Comparison of ENCODE assay signal across 9 cellular contexts in genomic region chr1:101653482-101653946, GRCh38.
DNase-seq lines count a peak whose midpoint lies in the region; ATAC-seq, FAIRE-seq and TF ChIP-seq lines count a peak whose summit lies in the region.
"Had no signal": no experiment of that assay in that cellular context is flagged by ENCODE, and none has a peak within 500 bp of the region (broad histone marks: within the 10 kb centered on the region; RNA-seq: fewer than 3 reads in every experiment).

No MANE protein-coding gene starts in this region.

- H3K36me3 ChIP-seq in HUES48 (ENCODE audit: control insufficient read depth, insufficient read depth, low read length): no peaks in the 10 kb centered on the region
- H3K36me3 ChIP-seq in WERI-Rb-1: no peaks in the 10 kb centered on the region
- no peaks in the 10 kb centered on the region for H3K36me3 ChIP-seq in keratinocyte (ENCODE audit: control insufficient read depth in 2 of 2, extremely low read depth in 1 of 2, insufficient read depth in 2 of 2, low read length in 2 of 2)
- no peaks in the 10 kb centered on the region for H3K36me3 ChIP-seq in upper lobe of right lung
- H3K36me3 ChIP-seq in body of pancreas (replicated peaks in 1 of 2; ENCODE audit: insufficient read depth in 1 of 2, low read depth in 2 of 2): no peaks in the 10 kb centered on the region
- H3K36me3 ChIP-seq: prostate gland had no signal

- H3K27me3 ChIP-seq in HUES48 (ENCODE audit: control insufficient read depth, insufficient read depth, low read length): no peaks in the 10 kb centered on the region
- peaks cover 20% of the 10 kb centered on the region for H3K27me3 ChIP-seq in WERI-Rb-1 (ENCODE audit: insufficient read depth, low read depth, severe bottlenecking)
- no peaks in the 10 kb centered on the region for H3K27me3 ChIP-seq in keratinocyte (ENCODE audit: control insufficient read depth, extremely low read depth, insufficient read depth, low read length)
- no peaks in the 10 kb centered on the region for H3K27me3 ChIP-seq in upper lobe of right lung
- no peaks in the 10 kb centered on the region for H3K27me3 ChIP-seq in body of pancreas

- no peak for FAIRE-seq in keratinocyte (lab: Jason Lieb, UNC)

- H3K4me1 ChIP-seq in HUES48 (ENCODE audit: control insufficient read depth, insufficient read depth, low read length) (peaks cover 21% of the 10 kb centered on the region), keratinocyte (ENCODE audit: control insufficient read depth, extremely low read depth, insufficient read depth, low read length) (no peaks in the 10 kb centered on the region), upper lobe of right lung (no peaks in the 10 kb centered on the region), body of pancreas (no peaks in the 10 kb centered on the region)
- H3K4me1 ChIP-seq: prostate gland had no signal

- H3K9ac ChIP-seq in HUES48 (ENCODE audit: low read depth, low read length) (0 out of 2 replicates have a peak overlapping the region, but pooled peaks have one; percentile 17), keratinocyte (ENCODE audit: control insufficient read depth, extremely low read depth, insufficient read depth, low read length) (no peak overlapping the region)

- H3K4me3 ChIP-seq in HUES48 (ENCODE audit: low read depth, low read length) (0 out of 2 replicates have a peak overlapping the region, but pooled peaks have one; percentile 43), WERI-Rb-1 (ENCODE audit: low read depth, low read length) (no peak overlapping the region), keratinocyte (ENCODE audit: control insufficient read depth in 2 of 3, extremely low read depth in 1 of 3, insufficient read depth in 2 of 3, low read depth in 1 of 3, low read length in 3 of 3) (no peak overlapping the region), upper lobe of right lung (no peak overlapping the region), body of pancreas (no peak overlapping the region)
- H3K4me3 ChIP-seq: prostate gland had no signal

- peak; percentile 61 for TF ChIP-seq CTCF in WERI-Rb-1 (IDR thresholded peaks at IDR 0.05; ENCODE audit: low read depth, low read length)
- TF ChIP-seq CTCF in keratinocyte (optimal IDR thresholded peaks at IDR 0.05 in 1 of 3, IDR thresholded peaks at IDR 0.05 in 1 of 3, conservative IDR thresholded peaks at IDR 0.05 in 1 of 3; ENCODE audit: extremely low read depth in 1 of 3, insufficient read depth in 2 of 3, low read length in 3 of 3): peak in 2 of 3 experiments; percentile 34 to 38
- no peak for TF ChIP-seq CTCF in upper lobe of right lung (IDR thresholded peaks at IDR 0.05)
- TF ChIP-seq CTCF in body of pancreas (IDR thresholded peaks at IDR 0.05): no peak

- dilution Hi-C loops in keratinocyte (cut with MboI; ENCODE audit: extremely low pct_ligation_motif_present, low sequenced_read_pairs): no loop called here

- TF ChIP-seq POLR2A in body of pancreas (IDR thresholded peaks at IDR 0.05): no peak

- peak overlapping the region; percentile 75 for H3K27ac ChIP-seq in HUES48 (ENCODE audit: low read depth, low read length)
- H3K27ac ChIP-seq in WERI-Rb-1: no peak overlapping the region
- H3K27ac ChIP-seq in keratinocyte (ENCODE audit: control insufficient read depth, insufficient read depth, low read length): no peak overlapping the region
- H3K27ac ChIP-seq in upper lobe of right lung: no peak overlapping the region
- H3K27ac ChIP-seq in body of pancreas: no peak overlapping the region
- H3K27ac ChIP-seq: prostate gland had no signal

- ATAC-seq in upper lobe of right lung: no peak
- no peak for ATAC-seq in body of pancreas
- no peak for ATAC-seq in GM18873 (IDR thresholded peaks at IDR 0.05; ENCODE audit: low FRiP score, unreplicated experiment)

- no peaks in the 10 kb centered on the region for H3K79me2 ChIP-seq in keratinocyte (ENCODE audit: control insufficient read depth, insufficient read depth, low read length)

- no peak overlapping the region for H3K4me2 ChIP-seq in keratinocyte (ENCODE audit: control insufficient read depth, extremely low read depth, insufficient read depth, low read depth, low read length)

- peaks cover 10% of the 10 kb centered on the region; the same call in 1 of the 2 replicates for H3K9me3 ChIP-seq in HUES48 (ENCODE audit: control insufficient read depth, insufficient read depth, low read length)
- H3K9me3 ChIP-seq in WERI-Rb-1 (ENCODE audit: severe bottlenecking): no peaks in the 10 kb centered on the region
- H3K9me3 ChIP-seq in keratinocyte (ENCODE audit: control insufficient read depth, low read depth, low read length): no peaks in the 10 kb centered on the region
- no peaks in the 10 kb centered on the region for H3K9me3 ChIP-seq in upper lobe of right lung
- no peaks in the 10 kb centered on the region for H3K9me3 ChIP-seq in body of pancreas
- H3K9me3 ChIP-seq: prostate gland had no signal

- H4K20me1 ChIP-seq in keratinocyte (ENCODE audit: control insufficient read depth, extremely low read depth, insufficient read depth, low read length): no peaks in the 10 kb centered on the region

- H2AFZ ChIP-seq in keratinocyte (ENCODE audit: control insufficient read depth, low read length): no peak overlapping the region

- WGBS in body of pancreas, 2 donors: 3 to 12% methylated on average over 2 to 3 of the region's 3 CpGs

- DNase-seq in DMS114 treated with DMSO at 0.1 percent for 48 hours (lab: John Stamatoyannopoulos, UW; ENCODE audit: unreplicated experiment) (peak; percentile 7), WERI-Rb-1 (peak; percentile 25), keratinocyte (ENCODE audit: low read depth, low spot score) (no peak), superior temporal gyrus (ENCODE audit: extremely low spot score) (no peak), upper lobe of right lung (no peak), body of pancreas (no peak)

- no peaks in the 10 kb centered on the region for H3K9me1 ChIP-seq in keratinocyte (ENCODE audit: control insufficient read depth, extremely low read depth, insufficient read depth, low read length)

- intact Hi-C loops in upper lobe of right lung (cut with DNase I): no loop called here
- intact Hi-C loops in body of pancreas (cut with DNase I): no loop called here

Comparison
In these comparisons a context has a peak if more than half of its experiments do, and no peak if none do; other contexts are left out.
1. DNase-seq: peak in DMS114 treated with DMSO at 0.1 percent for 48 hours (single experiment) and WERI-Rb-1 (single experiment); none in keratinocyte (single experiment), superior temporal gyrus (single experiment), upper lobe of right lung (single experiment) and body of pancreas (0 of 4).
2. CTCF ChIP-seq: peak in WERI-Rb-1 (single experiment) and keratinocyte (2 of 3); none in upper lobe of right lung (single experiment) and body of pancreas (0 of 7).